18 cellular contexts compared by ENCODE assay signal in genomic region chr7:101747058-101747617, GRCh38.
"Had no signal": no experiment of that assay in that cellular context is flagged by ENCODE, and none has a peak within 500 bp of the region (broad histone marks: within the 10 kb centered on the region; RNA-seq: fewer than 3 reads in every experiment).

No MANE protein-coding gene starts in this region.

- H3K36me3 ChIP-seq: esophagus muscularis mucosa, lower lobe of right lung, prostate gland, suprapubic skin had no signal

- H3K36me3 Mint-ChIP-seq: naive B cell had no signal

- H3K27me3 Mint-ChIP-seq: activated B cell treated with CpG ODN at 0.5 μM for 24 hours had no signal

- H3K4me3 ChIP-seq: dorsolateral prefrontal cortex, esophagus muscularis mucosa, lower lobe of right lung, prostate gland, suprapubic skin had no signal

- H3K27ac ChIP-seq: dorsolateral prefrontal cortex, esophagus muscularis mucosa, lower lobe of right lung, prostate gland, suprapubic skin had no signal

- H3K9me3 Mint-ChIP-seq: activated B cell treated with CpG ODN at 0.5 μM for 24 hours, naive B cell had no signal

- ATAC-seq: left cardiac atrium, lower lobe of right lung, sciatic nerve, T-helper 17 cell had no signal

- DNase-seq: activated B cell treated with CpG ODN at 0.5 μM for 24 hours; activated CD4-positive, alpha-beta T cell treated with anti-CD3 and anti-CD28 coated beads, Interleukin-2, amount 50 U/mL, for 1 hour; activated gamma-delta T cell treated with Interleukin-2 at 50 U/mL for 16 hours; activated T-cell treated with anti-CD3 and anti-CD28 coated beads, Interleukin-2, amount 50 U/mL, for 1 hour; dorsolateral prefrontal cortex; glutamatergic neuron; left cardiac atrium; lower lobe of right lung; midbrain; nucleus accumbens; stimulated activated CD4-positive, alpha-beta T cell treated with anti-CD3 and anti-CD28 coated beads, Interleukin-2, amount 100 ng/mL, for 24 hours; stimulated activated naive CD4-positive, alpha-beta T cell; T-helper 17 cell had no signal

- H3K4me1 ChIP-seq: prostate gland had no signal

- H3K9me3 ChIP-seq: esophagus muscularis mucosa, lower lobe of right lung, prostate gland, suprapubic skin had no signal

- H3K4me3 Mint-ChIP-seq: activated B cell treated with CpG ODN at 0.5 μM for 24 hours, T-helper 17 cell had no signal

- H3K27ac Mint-ChIP-seq: activated B cell treated with CpG ODN at 0.5 μM for 24 hours, naive B cell, T-helper 17 cell had no signal
